In genomic region chrY:15704906-15705305, GRCh38 we compare ENCODE assay signal across 31 cellular contexts.
"Had no signal": no experiment of that assay in that cellular context is flagged by ENCODE, and none has a peak within 500 bp of the region (broad histone marks: within the 10 kb centered on the region; RNA-seq: fewer than 3 reads in every experiment).

No MANE protein-coding gene starts in this region.

- H3K9me3 ChIP-seq: ascending aorta had no signal

- H3K36me3 ChIP-seq: ascending aorta had no signal

- H3K27me3 ChIP-seq: ascending aorta had no signal

- H3K27ac ChIP-seq: ascending aorta, VCaP had no signal

- FAIRE-seq: TTC549 had no signal

- H3K4me1 ChIP-seq: ascending aorta had no signal

- H3K4me3 ChIP-seq: ascending aorta had no signal

- ATAC-seq: activated CD8-positive, alpha-beta T cell treated with anti-CD3 and anti-CD28 coated beads for 36 hours; activated naive CD8-positive, alpha-beta T cell treated with anti-CD3 and anti-CD28 coated beads, Interleukin-2, amount 50 U/mL, for 24 hours; activated T-cell treated with anti-CD3 and anti-CD28 coated beads, Interleukin-2, amount 50 U/mL, for 4 hours; activated T-cell treated with anti-CD3 and anti-CD28 coated beads, Interleukin-2, amount 50 U/mL, for 72 hours; activated T-helper 17 cell treated with anti-CD3 and anti-CD28 coated beads, Interleukin-2, amount 50 U/mL, for 72 hours had no signal

- DNase-seq: activated B cell treated with CpG ODN at 0.5 μM for 24 hours; activated CD4-positive, alpha-beta memory T cell treated with anti-CD3 and anti-CD28 coated beads for 36 hours; activated CD4-positive, alpha-beta T cell treated with anti-CD3 and anti-CD28 coated beads for 4 hours; activated CD4-positive, alpha-beta T cell treated with anti-CD3 and anti-CD28 coated beads, Interleukin-2, amount 10 ng/mL, durations not matched to agents 24 days and 14 days; activated CD4-positive, alpha-beta T cell treated with anti-CD3 and anti-CD28 coated beads, Interleukin-2, amount 50 U/mL, for 1 hour; activated CD4-positive, alpha-beta T cell treated with anti-CD3 and anti-CD28 coated beads, Interleukin-2, amount 50 U/mL, for 4 hours; activated CD4-positive, CD25-positive, alpha-beta regulatory T cell treated with anti-CD3 and anti-CD28 coated beads, Interleukin-2, amount 50 U/mL, for 72 hours; activated CD8-positive, alpha-beta memory T cell treated with anti-CD3 and anti-CD28 coated beads, Interleukin-2, amount 50 U/mL, for 4 hours; activated CD8-positive, alpha-beta T cell treated with anti-CD3 and anti-CD28 coated beads for 36 hours; activated effector memory CD4-positive, alpha-beta T cell treated with anti-CD3 and anti-CD28 coated beads, Interleukin-2, amount 50 U/mL, for 16 hours; activated gamma-delta T cell treated with Interleukin-2 at 50 U/mL for 16 hours; activated naive CD4-positive, alpha-beta T cell treated with anti-CD3 and anti-CD28 coated beads, Interleukin-2, amount 10 ng/mL, durations not matched to agents 7 days and 5 days; activated naive CD4-positive, alpha-beta T cell treated with Interleukin-2 at 50 U/mL for 16 hours; activated naive CD8-positive, alpha-beta T cell treated with anti-CD3 and anti-CD28 coated beads, Interleukin-2, amount 10 ng/mL, durations not matched to agents 7 days and 5 days; activated naive CD8-positive, alpha-beta T cell treated with anti-CD3 and anti-CD28 coated beads, Interleukin-2, amount 50 U/mL, for 24 hours; activated T-cell treated with anti-CD3 and anti-CD28 coated beads for 4 hours; activated T-cell treated with anti-CD3 and anti-CD28 coated beads, Interleukin-2, amount 50 U/mL, for 1 hour; activated T-cell treated with anti-CD3 and anti-CD28 coated beads, Interleukin-2, amount 50 U/mL, for 4 hours; activated T-cell treated with anti-CD3 and anti-CD28 coated beads, Interleukin-2, amount 50 U/mL, for 72 hours; amygdala; anterior cingulate cortex; central memory CD4-positive, alpha-beta T cell; cerebellar nuclear complex; SW 1271; T-helper 1 cell; T-helper 2 cell; T-helper 9 cell had no signal
